In the genomic region with DNA sequence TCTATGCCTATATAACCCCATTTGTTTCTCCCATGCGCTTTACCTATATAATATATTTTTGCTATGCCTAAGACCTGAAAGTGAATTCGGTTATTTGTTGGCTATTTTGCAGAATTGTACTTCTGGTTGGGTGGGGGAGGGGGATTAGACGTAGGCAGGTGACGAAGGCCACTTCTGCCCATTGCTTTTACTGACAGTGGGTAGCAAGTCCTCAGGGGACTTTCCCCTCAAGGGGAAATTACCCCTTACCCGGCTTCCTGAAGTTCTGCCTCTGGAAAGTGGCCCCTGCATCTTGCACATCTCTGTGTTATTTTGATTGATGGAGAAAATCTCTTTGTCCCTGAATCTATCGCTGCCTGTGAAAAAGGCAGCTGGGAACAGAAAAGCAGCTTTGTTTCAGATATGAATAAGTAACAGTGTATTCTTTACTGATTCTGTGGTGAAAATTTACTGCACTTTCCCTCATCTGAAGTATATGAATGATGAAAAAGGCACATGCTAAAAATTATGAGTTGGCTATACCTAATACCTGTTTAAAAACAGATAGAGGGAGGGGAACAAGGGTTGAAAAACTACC, we compare ENCODE assay signal across 17 cellular contexts.
"Had no signal": no experiment of that assay in that cellular context is flagged by ENCODE, and none has a peak within 500 bp of the region (broad histone marks: within the 10 kb centered on the region; RNA-seq: fewer than 3 reads in every experiment).

No MANE protein-coding gene starts in this region.

- H3K27ac ChIP-seq: lower lobe of right lung, prostate gland, stomach had no signal

- ATAC-seq: lower lobe of right lung, right cardiac atrium, WTC11 had no signal

- H3K9me3 Mint-ChIP-seq: activated CD4-positive, alpha-beta T cell treated with anti-CD3 and anti-CD28 coated beads, Interleukin-2, amount 10 ng/mL, durations not matched to agents 24 days and 14 days; dendritic cell treated with granulocyte-macrophage colony-stimulating factor and Interleukin-4, amounts not matched to agents 40 ng/mL and 50 ng/mL, for 4 days; WTC11 had no signal

- H3K36me3 Mint-ChIP-seq: activated naive CD8-positive, alpha-beta T cell had no signal

- H3K27ac Mint-ChIP-seq: activated CD4-positive, alpha-beta T cell treated with anti-CD3 and anti-CD28 coated beads, Interleukin-2, amount 10 ng/mL, durations not matched to agents 24 days and 14 days; activated naive CD8-positive, alpha-beta T cell; dendritic cell treated with granulocyte-macrophage colony-stimulating factor and Interleukin-4, amounts not matched to agents 40 ng/mL and 50 ng/mL, for 4 days had no signal

- H3K4me3 Mint-ChIP-seq: activated CD4-positive, alpha-beta T cell treated with anti-CD3 and anti-CD28 coated beads, Interleukin-2, amount 10 ng/mL, durations not matched to agents 24 days and 14 days; activated naive CD8-positive, alpha-beta T cell; dendritic cell treated with granulocyte-macrophage colony-stimulating factor and Interleukin-4, amounts not matched to agents 40 ng/mL and 50 ng/mL, for 4 days; neural crest cell; WTC11 had no signal

- H3K27me3 ChIP-seq: stomach had no signal

- FAIRE-seq: bronchial epithelial cell had no signal

- H3K27me3 Mint-ChIP-seq: activated CD4-positive, alpha-beta T cell treated with anti-CD3 and anti-CD28 coated beads, Interleukin-2, amount 10 ng/mL, durations not matched to agents 24 days and 14 days; activated naive CD8-positive, alpha-beta T cell; dendritic cell treated with granulocyte-macrophage colony-stimulating factor and Interleukin-4, amounts not matched to agents 40 ng/mL and 50 ng/mL, for 4 days had no signal

- H3K36me3 ChIP-seq: prostate gland had no signal

- H3K4me3 ChIP-seq: lower lobe of right lung, prostate gland, stomach had no signal

- H3K4me1 ChIP-seq: prostate gland had no signal

- DNase-seq: activated CD4-positive, alpha-beta T cell treated with anti-CD3 and anti-CD28 coated beads, Interleukin-2, amount 10 ng/mL, durations not matched to agents 24 days and 14 days; activated CD8-positive, alpha-beta memory T cell treated with anti-CD3 and anti-CD28 coated beads, Interleukin-2, amount 50 U/mL, for 48 hours; activated effector memory CD4-positive, alpha-beta T cell treated with Interleukin-2 at 50 U/mL for 16 hours; activated T-cell treated with anti-CD3 and anti-CD28 coated beads, Interleukin-2, amount 50 U/mL, for 48 hours; effector memory CD4-positive, alpha-beta T cell; hippocampal formation; islet precursor cell; lower lobe of right lung; right cardiac atrium; stomach; SW 1271 had no signal

- H3K9me3 ChIP-seq: lower lobe of right lung, prostate gland, stomach had no signal
